9 cellular contexts compared by ENCODE assay signal in genomic region chr6:142155895-142156757, GRCh38. TPM values are rescaled to one million over a fixed set of nuclear protein-coding genes. Genes with fewer than 3 reads are reported as not detected.
DNase-seq lines count a peak whose midpoint lies in the region; ATAC-seq, FAIRE-seq and TF ChIP-seq lines count a peak whose summit lies in the region.
"Had no signal": no experiment of that assay in that cellular context is flagged by ENCODE, and none has a peak within 500 bp of the region (broad histone marks: within the 10 kb centered on the region; RNA-seq: fewer than 3 reads in every experiment).

No MANE protein-coding gene starts in this region.

- H3K27ac ChIP-seq in fibroblast of lung (ENCODE audit: insufficient read depth, low read length) = peak overlapping the region; percentile 41

- H3K4me2 ChIP-seq in fibroblast of lung (ENCODE audit: extremely low read depth, insufficient read depth, low read length) = peak overlapping the region; percentile 68

- H3K4me3 ChIP-seq in fibroblast of lung (replicated peaks in 1 of 4; ENCODE audit: control extremely low read depth in 1 of 4, insufficient read depth in 1 of 4, low read depth in 3 of 4, low read length in 4 of 4) = peak overlapping the region in 3 of 4 experiments; percentile 0 to 38 (median 37)

- no peaks in the 10 kb centered on the region for H3K9me3 ChIP-seq in fibroblast of lung (ENCODE audit: control insufficient read depth, insufficient read depth, low read depth, low read length)

- no peaks in the 10 kb centered on the region for H4K20me1 ChIP-seq in fibroblast of lung (ENCODE audit: control insufficient read depth, extremely low read depth, insufficient read depth, low read length)

- peak; percentile 68 for FAIRE-seq in RCC 7860 (lab: Jason Lieb, UNC)

- TF ChIP-seq CTCF in fibroblast of lung (conservative IDR thresholded peaks at IDR 0.05 in 1 of 2, IDR thresholded peaks at IDR 0.05 in 1 of 2; ENCODE audit: low read depth in 1 of 2, low read length in 2 of 2) (peak; percentile 16 to 38), omental fat pad (IDR thresholded peaks at IDR 0.05) (no peak)

- no peak overlapping the region for H2AFZ ChIP-seq in fibroblast of lung (ENCODE audit: low read length)

- ATAC-seq in HG02885 (IDR thresholded peaks at IDR 0.05; ENCODE audit: poor library complexity, unreplicated experiment) (peak; percentile 52), omental fat pad (ENCODE audit: low FRiP score) (peak; percentile 58)

- peaks cover 6% of the 10 kb centered on the region for H3K4me1 ChIP-seq in fibroblast of lung (ENCODE audit: control insufficient read depth, extremely low read depth, insufficient read depth, low read length)

- DNase-seq in NCI-H1436 (lab: John Stamatoyannopoulos, UW) (peak; percentile 13), NCI-H1436 treated with DMSO at 0.1 percent for 48 hours (lab: John Stamatoyannopoulos, UW) (no peak), RCC 7860 (ENCODE audit: low spot score) (peak; percentile 23), fibroblast of lung (ENCODE audit: low read depth in 2 of 2) (peak; percentile 8 to 60), omental fat pad (ENCODE audit: low spot score) (no peak), GF-D8 (lab: John Stamatoyannopoulos, UW) (no peak), AG08396 (ENCODE audit: low spot score) (no peak)

- H3K36me3 ChIP-seq in fibroblast of lung (ENCODE audit: control insufficient read depth, insufficient read depth, low read length) = no peaks in the 10 kb centered on the region

- H3K9ac ChIP-seq in fibroblast of lung (ENCODE audit: insufficient read depth, low read length) = no peak overlapping the region

- H3K27me3 ChIP-seq in fibroblast of lung (ENCODE audit: control insufficient read depth, insufficient read depth, low read length) = no peaks in the 10 kb centered on the region

- H3K79me2 ChIP-seq in fibroblast of lung (ENCODE audit: control insufficient read depth, insufficient read depth, low read length) = peaks cover 74% of the 10 kb centered on the region

RNA-seq across cellular contexts. Expression of gene VTA1, which starts 9.1 kb away (rescaled TPM):
- total RNA-seq in fibroblast of lung (25.9 and 26.3 TPM in 2 replicates), omental fat pad (10 to 100 TPM; 27.4 to 38.5 (median 34.9) TPM)
- 95.4 and 99.3 TPM in 2 replicates for polyA plus RNA-seq in fibroblast of lung
- 50.1 and 50.9 TPM in 2 replicates for polyA plus RNA-seq in fibroblast of lung (2012)
- 10.7 and 13.7 TPM in 2 replicates for polyA minus RNA-seq in fibroblast of lung (ENCODE audit: low replicate concordance)

RNA-seq across cellular contexts. Expression of gene NMBR, which starts 9.2 kb away (rescaled TPM):
- under 0.01 TPM in 1 of 2 replicates, not detected in the other for total RNA-seq in fibroblast of lung
- 0.05 TPM in 1 of 2 replicates, not detected in the other for polyA plus RNA-seq in fibroblast of lung
- not detected in 2 replicates for polyA plus RNA-seq in fibroblast of lung (2012)
- polyA minus RNA-seq in fibroblast of lung (ENCODE audit: low replicate concordance) = not detected in 2 replicates
- total RNA-seq in omental fat pad = not detected
- total RNA-seq: Daoy had no signal

RNA-seq across cellular contexts. Expression of gene GJE1, which starts 23.4 kb away (rescaled TPM):
- total RNA-seq in fibroblast of lung (not detected in 2 replicates), omental fat pad (not detected)
- polyA plus RNA-seq in fibroblast of lung = not detected in 2 replicates
- not detected in 2 replicates for polyA plus RNA-seq in fibroblast of lung (2012)
- polyA minus RNA-seq in fibroblast of lung (ENCODE audit: low replicate concordance) = not detected in 2 replicates
- total RNA-seq: Daoy had no signal

Comparison
In these comparisons a context has a peak if more than half of its experiments do, and no peak if none do; other contexts are left out.
1. DNase-seq: peak in NCI-H1436 (single experiment), RCC 7860 (single experiment) and fibroblast of lung (2 of 2); none in NCI-H1436 treated with DMSO at 0.1 percent for 48 hours (single experiment), omental fat pad (single experiment), GF-D8 (single experiment) and AG08396 (single experiment).
2. CTCF ChIP-seq: peak in fibroblast of lung (2 of 2); none in omental fat pad (0 of 3).